Comparison of ENCODE assay signal across 8 cellular contexts in the genomic region with DNA sequence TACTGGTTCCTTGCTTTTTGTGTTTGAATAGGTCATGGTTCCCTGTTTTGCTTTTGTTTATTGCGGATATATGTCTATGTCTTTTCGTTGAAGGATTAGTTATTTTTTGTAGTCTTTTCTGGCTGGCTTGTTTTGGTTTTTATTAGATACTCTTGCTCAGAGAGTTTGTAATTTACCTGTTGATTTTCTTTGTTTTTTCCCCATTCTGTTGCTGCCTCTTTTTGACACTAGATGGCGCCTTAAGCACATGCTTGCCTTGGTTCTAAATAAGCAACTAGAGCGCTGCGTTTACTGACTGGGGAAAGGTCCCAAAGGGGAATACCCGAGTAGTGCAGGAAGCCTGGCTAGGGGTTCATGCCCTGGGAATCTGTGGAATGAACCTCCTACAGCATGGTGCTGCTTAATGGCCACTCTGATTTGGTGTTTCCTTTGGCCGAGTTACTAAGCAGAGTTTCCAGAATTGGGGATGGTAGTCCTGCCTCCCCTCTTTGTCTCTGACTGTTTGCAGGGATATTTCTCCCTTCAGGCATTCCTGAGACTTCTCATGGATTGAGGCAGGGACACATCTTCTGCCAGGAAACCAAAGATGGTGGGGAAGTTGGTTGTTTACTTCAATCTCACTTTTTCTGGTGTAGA.
A peak's percentile ranks its signal among the peaks of the same experiment; 100 is the strongest.
DNase-seq lines count a peak whose midpoint lies in the region; ATAC-seq, FAIRE-seq and TF ChIP-seq lines count a peak whose summit lies in the region.

No MANE protein-coding gene starts in this region.

- no peaks in the 10 kb centered on the region for H3K27me3 ChIP-seq in SK-N-SH (ENCODE audit: insufficient read depth)
- H3K27me3 ChIP-seq in K562 (ENCODE audit: control insufficient read depth in 2 of 2, insufficient read depth in 2 of 2, low read length in 2 of 2) = peaks cover 0 to 13% of the 10 kb centered on the region in 2 experiments; a peak in 1 of 5 replicates
- no peaks in the 10 kb centered on the region for H3K27me3 ChIP-seq in neural progenitor cell
- peaks cover 0 to 49% (median 11%) of the 10 kb centered on the region in 3 donors for H3K27me3 ChIP-seq in stomach

- H3K4me1 Mint-ChIP-seq in neural progenitor cell = peaks cover 11% of the 10 kb centered on the region

- CTCF ChIA-PET in SK-N-SH (lab: Yijun Ruan, JAX) (interaction anchor here (1.0 to 1.4 kb wide), 4 partner anchors 134 to 732 kb away, joined by 3 to 4 read pairs (median 4); no protein-coding TSS in a partner anchor), K562 (lab: Yijun Ruan, JAX; ENCODE audit: low intra/inter-chr PET ratio) (interaction anchor here (1.1 kb wide), 1 partner anchor 1328 kb away, joined by 3 read pairs; no protein-coding TSS in a partner anchor)

- H3K36me3 Mint-ChIP-seq in neural progenitor cell = peaks cover 1% of the 10 kb centered on the region

- WGBS in SK-N-SH (ENCODE audit: low lambda C conversion rate) = 30% methylated on average over 6 of the region's 7 CpGs
- 9% methylated on average over 7 of the region's 7 CpGs for WGBS in K562 (ENCODE audit: insufficient coverage, low coverage, missing lambda C conversion rate)
- WGBS in stomach, 5 donors = 22 to 28% (median 25%) methylated on average over 7 of the region's 7 CpGs

- TF ChIP-seq CTCF in SK-N-SH (IDR thresholded peaks at IDR 0.05) (peak; percentile 60), K562 (IDR thresholded peaks at IDR 0.05 in 2 of 3, conservative IDR thresholded peaks at IDR 0.05 in 1 of 3; ENCODE audit: insufficient read depth in 2 of 3, low read depth in 1 of 3, low read length in 3 of 3) (peak; percentile 85 to 95 (median 88)), neural progenitor cell (IDR thresholded peaks at IDR 0.05) (peak; percentile 94), stomach (IDR thresholded peaks at IDR 0.05) (no peak)

- H3K27ac ChIP-seq in SK-N-SH (ENCODE audit: low read depth in 2 of 2, low read length in 1 of 2) = no peak overlapping the region
- no peak overlapping the region for H3K27ac ChIP-seq in K562 (ENCODE audit: extremely low read depth, low read depth, low read length)
- no peak overlapping the region for H3K27ac ChIP-seq in neural progenitor cell
- H3K27ac ChIP-seq in stomach = no peak overlapping the region

- no peaks in the 10 kb centered on the region for H3K79me2 ChIP-seq in SK-N-SH (ENCODE audit: insufficient read depth)
- H3K79me2 ChIP-seq in K562 (ENCODE audit: control insufficient read depth, insufficient read depth, low read length) = no peaks in the 10 kb centered on the region
- no peaks in the 10 kb centered on the region for H3K79me2 ChIP-seq in neural progenitor cell (ENCODE audit: low read depth)

- H3K9me2 ChIP-seq in SK-N-SH = no peaks in the 10 kb centered on the region

- H3K4me2 ChIP-seq in SK-N-SH = no peak overlapping the region
- no peak overlapping the region for H3K4me2 ChIP-seq in K562 (ENCODE audit: insufficient read depth, low read length)
- H3K4me2 ChIP-seq in neural progenitor cell = no peak overlapping the region

- H3K4me3 Mint-ChIP-seq in neural progenitor cell = no peak overlapping the region

- no peak for TF ChIP-seq EP300 in SK-N-SH (IDR thresholded peaks at IDR 0.05; ENCODE audit: borderline replicate concordance in 1 of 2, low read depth in 1 of 2, low read length in 1 of 2)
- TF ChIP-seq EP300 in K562 (IDR thresholded peaks at IDR 0.05; ENCODE audit: low read length) = 0 out of 2 replicates have a peak, but pooled peaks have one; percentile 27
- no peak for TF ChIP-seq EP300 in stomach (IDR thresholded peaks at IDR 0.05)

- H3F3A ChIP-seq in SK-N-SH (replicated peaks; ENCODE audit: insufficient read depth) (peaks cover 3% of the 10 kb centered on the region), neural progenitor cell (ENCODE audit: low read depth) (no peaks in the 10 kb centered on the region)

- peak overlapping the region in 1 of 2 experiments; percentile 41; a peak in 1 of 4 replicates for H3K4me3 ChIP-seq in SK-N-SH (ENCODE audit: low read depth in 2 of 2, low read length in 1 of 2)
- H3K4me3 ChIP-seq in K562 = no peak overlapping the region
- H3K4me3 ChIP-seq in neural progenitor cell = no peak overlapping the region
- H3K4me3 ChIP-seq in stomach = no peak overlapping the region

- TF ChIP-seq RAD21 in SK-N-SH (IDR thresholded peaks at IDR 0.05; ENCODE audit: low read length) (peak; percentile 79), K562 (CRISPR knock-in tag; conservative IDR thresholded peaks at IDR 0.05 in 1 of 2, IDR thresholded peaks at IDR 0.05 in 1 of 2) (peak; percentile 86 to 98)

- no peak for TF ChIP-seq POLR2A in K562 (conservative IDR thresholded peaks at IDR 0.05)
- no peak for TF ChIP-seq POLR2A in stomach (IDR thresholded peaks at IDR 0.05)

- H3K9me1 ChIP-seq in K562 (ENCODE audit: control insufficient read depth, insufficient read depth, low read length) = no peaks in the 10 kb centered on the region

- no TSS peak for BruUV-seq in K562 (replicated peaks; lab: Mats Ljungman, UMichigan)

- H3K27me3 Mint-ChIP-seq in neural progenitor cell (ENCODE audit: insufficient read depth, low read depth) = peaks cover 6% of the 10 kb centered on the region

- DNase-seq in SK-N-SH (peak; percentile 25), NAMALWA (ENCODE audit: low spot score) (peak; percentile 70), K562 (ENCODE audit: extremely low read depth in 1 of 4, low spot score in 3 of 4) (peak; percentile 60 to 70 (median 64)), neural progenitor cell (ENCODE audit: low spot score) (peak; percentile 72), NCI-H2029 (lab: John Stamatoyannopoulos, UW) (no peak), stomach (no peak)

- no peak overlapping the region for H2AFZ ChIP-seq in SK-N-SH (ENCODE audit: low read depth)
- no peak overlapping the region for H2AFZ ChIP-seq in K562 (ENCODE audit: low read depth, low read length)
- no peak overlapping the region for H2AFZ ChIP-seq in neural progenitor cell (replicated peaks)

- peak; percentile 90 for FAIRE-seq in K562 (lab: Jason Lieb, UNC)

- ATAC-seq in SK-N-SH treated with all-trans-retinoic acid at 6 μM for 48 hours = no peak
- peak; percentile 71 for ATAC-seq in K562
- ATAC-seq in HG02973 (IDR thresholded peaks at IDR 0.05; ENCODE audit: unreplicated experiment) = no peak

- in situ Hi-C loops in K562 (cut with MboI) = loop anchor here (10.0 kb wide), 1 partner anchor 715 kb away; no protein-coding TSS in a partner anchor

- H3K4me1 ChIP-seq in SK-N-SH (ENCODE audit: control insufficient read depth in 1 of 2, insufficient read depth in 2 of 2, low read depth in 1 of 2, low read length in 1 of 2) (peaks cover 0 to 10% of the 10 kb centered on the region in 2 experiments; a peak in 1 of 4 replicates), K562 (replicated peaks in 1 of 2; ENCODE audit: control insufficient read depth in 2 of 2, insufficient read depth in 2 of 2, low read length in 2 of 2) (no peaks in the 10 kb centered on the region), neural progenitor cell (peaks cover 3% of the 10 kb centered on the region), stomach (no peaks in the 10 kb centered on the region)

- H3K9me3 ChIP-seq in SK-N-SH (peaks cover 6% of the 10 kb centered on the region), K562 (replicated peaks; ENCODE audit: control insufficient read depth, insufficient read depth, low read depth, low read length) (no peaks in the 10 kb centered on the region), neural progenitor cell (ENCODE audit: low read depth) (peaks cover 16% of the 10 kb centered on the region), stomach (peaks cover 0 to 51% (median 37%) of the 10 kb centered on the region in 4 donors)

- POLR2A ChIA-PET in SK-N-SH (lab: Yijun Ruan, JAX) (no interaction called here), K562 (lab: Yijun Ruan, JAX) (no interaction called here)

- no peaks in the 10 kb centered on the region for H3K36me3 ChIP-seq in SK-N-SH (replicated peaks in 1 of 2; ENCODE audit: control insufficient read depth in 1 of 2, insufficient read depth in 2 of 2, low read length in 1 of 2)
- no peaks in the 10 kb centered on the region for H3K36me3 ChIP-seq in K562 (ENCODE audit: control insufficient read depth, insufficient read depth, low read length)
- H3K36me3 ChIP-seq in neural progenitor cell = no peaks in the 10 kb centered on the region
- H3K36me3 ChIP-seq in stomach = no peaks in the 10 kb centered on the region

- peaks cover 36% of the 10 kb centered on the region for H3K9me3 Mint-ChIP-seq in neural progenitor cell

- H4K20me1 ChIP-seq in SK-N-SH (ENCODE audit: insufficient read depth) = no peaks in the 10 kb centered on the region
- no peaks in the 10 kb centered on the region for H4K20me1 ChIP-seq in K562 (replicated peaks; ENCODE audit: control insufficient read depth, insufficient read depth, low read length)
- no peaks in the 10 kb centered on the region for H4K20me1 ChIP-seq in neural progenitor cell (ENCODE audit: low read depth)

- H3K9ac ChIP-seq in SK-N-SH = no peak overlapping the region
- H3K9ac ChIP-seq in K562 (ENCODE audit: insufficient read depth in 1 of 2, low read depth in 2 of 2, low read length in 2 of 2) = no peak overlapping the region
- H3K9ac ChIP-seq in neural progenitor cell = no peak overlapping the region

- intact Hi-C loops in K562 (cut with micrococcal nuclease) (loop anchor here (10.0 kb wide), 2 partner anchors 705 to 1325 kb away; no protein-coding TSS in a partner anchor), stomach (cut with DNase I; ENCODE audit: low total_unique reads) (no loop called here)

- no peak overlapping the region for H3K27ac Mint-ChIP-seq in neural progenitor cell

TF ChIP-seq in SK-N-SH, 30 proteins besides CTCF, POLR2A, EP300 and RAD21 (continues in another document):
- TF ChIP-seq SMC3 (IDR thresholded peaks at IDR 0.05; ENCODE audit: low read depth, low read length) (peak; percentile 54), JUND (IDR thresholded peaks at IDR 0.05) (no peak), RCOR1 (IDR thresholded peaks at IDR 0.05; ENCODE audit: low read length) (no peak), TCF12 (IDR thresholded peaks at IDR 0.05) (no peak), TAF1 (IDR thresholded peaks at IDR 0.05; ENCODE audit: borderline replicate concordance, low read depth, low read length) (no peak), GATA2 (CRISPR knock-in tag; IDR thresholded peaks at IDR 0.05) (no peak)

TF ChIP-seq in SK-N-SH treated with all-trans-retinoic acid at 6 μM for 48 hours, 23 proteins besides CTCF, POLR2A, EP300 and RAD21 (continues in another document):
- no peak for TF ChIP-seq TOX (CRISPR knock-in tag; IDR thresholded peaks at IDR 0.05; ENCODE audit: borderline replicate concordance)
- no peak for TF ChIP-seq TCF4 (CRISPR knock-in tag; IDR thresholded peaks at IDR 0.05; ENCODE audit: borderline replicate concordance)

TF ChIP-seq in K562, 482 proteins besides CTCF, POLR2A, EP300 and RAD21 (continues in another document):
- TF ChIP-seq MAFK (IDR thresholded peaks at IDR 0.05; ENCODE audit: low read length) (no peak), MED1 (CRISPR knock-in tag; IDR thresholded peaks at IDR 0.05; ENCODE audit: borderline replicate concordance) (no peak), ZFX (CRISPR knock-in tag; IDR thresholded peaks at IDR 0.05) (no peak), SMARCB1 (IDR thresholded peaks at IDR 0.05; ENCODE audit: insufficient read length, low read depth) (no peak), ZNF41 (CRISPR knock-in tag; conservative IDR thresholded peaks at IDR 0.05) (no peak), COPS2 (conservative IDR thresholded peaks at IDR 0.05) (no peak), ZNF347 (CRISPR knock-in tag; IDR thresholded peaks at IDR 0.05; ENCODE audit: low read depth) (no peak), C11orf30 (IDR thresholded peaks at IDR 0.05; ENCODE audit: low read depth) (no peak), MCM3 (IDR thresholded peaks at IDR 0.05) (no peak)

Comparison
In these comparisons a context has a peak if more than half of its experiments do, and no peak if none do; other contexts are left out.
1. DNase-seq: peak in SK-N-SH (single experiment), NAMALWA (single experiment), K562 (4 of 4) and neural progenitor cell (single experiment); none in NCI-H2029 (single experiment) and stomach (single experiment).
2. CTCF ChIP-seq: peak in SK-N-SH (single experiment), K562 (3 of 3) and neural progenitor cell (single experiment); none in stomach (0 of 7).